In genomic region chr1:201019321-201019977, GRCh38 we compare ENCODE assay signal across 8 cellular contexts. TPM values are rescaled to one million over a fixed set of nuclear protein-coding genes. Genes with fewer than 3 reads are reported as not detected.
A peak's percentile ranks its signal among the peaks of the same experiment; 100 is the strongest.
DNase-seq lines count a peak whose midpoint lies in the region; ATAC-seq, FAIRE-seq and TF ChIP-seq lines count a peak whose summit lies in the region.

No MANE protein-coding gene starts in this region.

- H3K27ac Mint-ChIP-seq in GM23338, result peak overlapping the region; percentile 85
- H3K27ac Mint-ChIP-seq in natural killer cell treated with Interleukin-12 subunit alpha and Interleukin-12 subunit beta and Interleukin-15 and Interleukin-18, amount 100 ng/mL, for 72 hours, result peak overlapping the region; percentile 95 to 99

- 0 out of 3 replicates have a peak, but pooled peaks cover 2% of the 10 kb centered on the region for H3K36me3 Mint-ChIP-seq in GM23338 (ENCODE audit: low read depth)
- H3K36me3 Mint-ChIP-seq in natural killer cell treated with Interleukin-12 subunit alpha and Interleukin-12 subunit beta and Interleukin-15 and Interleukin-18, amount 100 ng/mL, for 72 hours, result no peaks in the 10 kb centered on the region

- no peaks in the 10 kb centered on the region for H3K27me3 ChIP-seq in GM23338 (ENCODE audit: insufficient read depth)

- peaks cover 54% of the 10 kb centered on the region for H3K79me2 ChIP-seq in GM23338 (replicated peaks; ENCODE audit: insufficient read depth)

- no peak for FAIRE-seq in frontal cortex (lab: Jason Lieb, UNC)

- H3F3A ChIP-seq in GM23338 (replicated peaks; ENCODE audit: low read depth), result 0 out of 2 replicates have a peak, but pooled peaks cover 5% of the 10 kb centered on the region

- peaks cover 75% of the 10 kb centered on the region for H3K4me1 Mint-ChIP-seq in GM23338
- H3K4me1 Mint-ChIP-seq in natural killer cell treated with Interleukin-12 subunit alpha and Interleukin-12 subunit beta and Interleukin-15 and Interleukin-18, amount 100 ng/mL, for 72 hours (ENCODE audit: low read depth in 2 of 2), result peaks cover 65 to 69% of the 10 kb centered on the region in 2 donors

- no peak overlapping the region for H3K27ac ChIP-seq in GM23338 (ENCODE audit: low read depth)

- no peaks in the 10 kb centered on the region for H3K9me3 Mint-ChIP-seq in GM23338
- H3K9me3 Mint-ChIP-seq in natural killer cell treated with Interleukin-12 subunit alpha and Interleukin-12 subunit beta and Interleukin-15 and Interleukin-18, amount 100 ng/mL, for 72 hours, result no peaks in the 10 kb centered on the region

- H3K36me3 ChIP-seq in GM23338 (ENCODE audit: insufficient read depth), result no peaks in the 10 kb centered on the region

- no peak for TF ChIP-seq CTCF in GM23338 (conservative IDR thresholded peaks at IDR 0.05; ENCODE audit: low read depth in 2 of 2)

- no peaks in the 10 kb centered on the region for H3K9me2 ChIP-seq in GM23338 (ENCODE audit: insufficient read depth)

- ATAC-seq in GM23338, result no peak
- peak; percentile 77 to 78 for ATAC-seq in activated CD4-positive, CD25-positive, alpha-beta regulatory T cell treated with anti-CD3 and anti-CD28 coated beads, Interleukin-2, amount 50 U/mL, for 24 hours
- ATAC-seq in natural killer cell treated with Interleukin-12 subunit alpha and Interleukin-12 subunit beta and Interleukin-15 and Interleukin-18, amount 100 ng/mL, for 72 hours, result peak; percentile 78 to 82

- H3K27me3 Mint-ChIP-seq in GM23338 (ENCODE audit: insufficient read depth, low read depth, poor library complexity), result peaks cover 29% of the 10 kb centered on the region
- no peaks in the 10 kb centered on the region for H3K27me3 Mint-ChIP-seq in natural killer cell treated with Interleukin-12 subunit alpha and Interleukin-12 subunit beta and Interleukin-15 and Interleukin-18, amount 100 ng/mL, for 72 hours

- H3K4me2 ChIP-seq in GM23338, result no peak overlapping the region

- no peak overlapping the region for H3K4me3 Mint-ChIP-seq in GM23338
- peak overlapping the region; percentile 96 for H3K4me3 Mint-ChIP-seq in natural killer cell treated with Interleukin-12 subunit alpha and Interleukin-12 subunit beta and Interleukin-15 and Interleukin-18, amount 100 ng/mL, for 72 hours

- H3K4me3 ChIP-seq in GM23338, result no peak overlapping the region

- H2AFZ ChIP-seq in GM23338, result no peak overlapping the region

- peaks cover 58% of the 10 kb centered on the region for H3K4me1 ChIP-seq in GM23338 (ENCODE audit: insufficient read depth)

- DNase-seq in GM03348 (ENCODE audit: low spot score) (peak; percentile 49), GM23338 (ENCODE audit: low spot score) (no peak), LoVo (ENCODE audit: low spot score) (peak; percentile 90), frontal cortex (ENCODE audit: low spot score in 2 of 2) (no peak), NCI-H1105 treated with DMSO at 0.1 percent for 48 hours (lab: John Stamatoyannopoulos, UW) (no peak)
- DNase-seq in central memory CD4-positive, alpha-beta T cell, result peak; percentile 91
- peak; percentile 92 for DNase-seq in natural killer cell treated with Interleukin-12 subunit alpha and Interleukin-12 subunit beta and Interleukin-15 and Interleukin-18, amount 100 ng/mL, for 72 hours (ENCODE audit: low spot score)

- H4K20me1 ChIP-seq in GM23338 (replicated peaks; ENCODE audit: insufficient read depth), result peaks cover 3% of the 10 kb centered on the region

TF ChIP-seq in GM23338, 12 proteins besides CTCF, POLR2A, EP300 and RAD21 (continues in another document):
- TF ChIP-seq REST (IDR thresholded peaks at IDR 0.05; ENCODE audit: unreplicated experiment) (no peak), CREB1 (CRISPR knock-in tag; IDR thresholded peaks at IDR 0.05; ENCODE audit: low read depth) (no peak), STAT1 (IDR thresholded peaks at IDR 0.05; ENCODE audit: unreplicated experiment) (no peak), ZNF462 (CRISPR knock-in tag; IDR thresholded peaks at IDR 0.05) (no peak), POLR2AphosphoS5 (IDR thresholded peaks at IDR 0.05; ENCODE audit: low read depth) (no peak)

RNA-seq across cellular contexts. Expression of gene KIF21B, which starts 4.1 kb away (rescaled TPM):
- 26.6 and 34.3 TPM in 2 replicates for total RNA-seq in GM23338 (2014; rRNA removed; shearing (Covaris generic))
- polyA plus RNA-seq in GM23338 (2016; fragmentation: Nextera tagmentation; extraction: Ambion mirVana), result 4.6 and 5.3 TPM in 2 replicates
- 10 to 100 TPM; 71.1 to 93.3 TPM for total RNA-seq in natural killer cell treated with Interleukin-12 subunit alpha and Interleukin-12 subunit beta and Interleukin-15 and Interleukin-18, amount 100 ng/mL, for 72 hours
- 127 TPM for total RNA-seq in frontal cortex

Comparison
In these comparisons a context has a peak if more than half of its experiments do, and no peak if none do; other contexts are left out.
1. DNase-seq: peak in GM03348 (single experiment), LoVo (single experiment), central memory CD4-positive, alpha-beta T cell (single experiment) and natural killer cell treated with Interleukin-12 subunit alpha and Interleukin-12 subunit beta and Interleukin-15 and Interleukin-18, amount 100 ng/mL, for 72 hours (single experiment); none in GM23338 (single experiment), frontal cortex (0 of 2) and NCI-H1105 treated with DMSO at 0.1 percent for 48 hours (single experiment).